In the genomic region with DNA sequence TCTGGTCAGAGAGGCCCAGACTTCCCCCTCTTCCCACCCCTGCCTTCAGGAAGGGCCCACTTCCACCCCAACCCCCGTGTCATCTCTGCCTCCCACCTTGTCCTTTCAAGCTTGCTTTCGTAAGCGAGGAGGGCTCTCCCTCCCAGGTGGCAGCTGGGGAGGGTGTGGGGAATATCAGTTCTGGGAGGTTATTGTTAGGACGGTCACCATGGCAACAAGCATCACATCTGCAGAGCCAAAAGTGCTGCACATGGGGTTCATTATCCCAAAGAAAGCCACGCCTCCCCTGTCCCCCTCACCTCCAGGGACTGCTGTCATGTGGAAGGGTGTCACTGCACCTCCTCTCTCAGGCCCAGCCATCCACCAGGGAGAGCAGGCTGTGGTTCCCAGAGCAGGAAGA, we compare ENCODE assay signal across 19 cellular contexts. TPM values are rescaled to one million over a fixed set of nuclear protein-coding genes. Genes with fewer than 3 reads are reported as not detected.
A peak's percentile ranks its signal among the peaks of the same experiment; 100 is the strongest.
DNase-seq lines count a peak whose midpoint lies in the region; ATAC-seq, FAIRE-seq and TF ChIP-seq lines count a peak whose summit lies in the region.
"Had no signal": no experiment of that assay in that cellular context is flagged by ENCODE, and none has a peak within 500 bp of the region (broad histone marks: within the 10 kb centered on the region; RNA-seq: fewer than 3 reads in every experiment).

No MANE protein-coding gene starts in this region.

- H3K27me3 ChIP-seq in HepG2 (ENCODE audit: control insufficient read depth in 1 of 2, insufficient read depth in 2 of 2, low read length in 2 of 2) (peaks cover 8 to 43% of the 10 kb centered on the region in 2 experiments; a peak in 4 of 5 replicates), right lobe of liver (no peaks in the 10 kb centered on the region), MM.1S (replicated peaks; ENCODE audit: insufficient read depth, low read length) (peaks cover 31% of the 10 kb centered on the region)

- TF ChIP-seq RAD21 in HepG2 (CRISPR knock-in tag; IDR thresholded peaks at IDR 0.05): no peak

- H3K27ac ChIP-seq in HepG2 (ENCODE audit: extremely low read length, insufficient read depth, low read length): no peak overlapping the region
- no peak overlapping the region for H3K27ac ChIP-seq in right lobe of liver
- H3K27ac ChIP-seq in MM.1S (ENCODE audit: low read length): no peak overlapping the region
- no peak overlapping the region for H3K27ac ChIP-seq in OCI-LY7 (ENCODE audit: low read depth, low read length, poor library complexity, severe bottlenecking)
- H3K27ac ChIP-seq: A549, Peyer's patch had no signal

- H2AFZ ChIP-seq in HepG2 (ENCODE audit: low read length) (no peak overlapping the region), MM.1S (ENCODE audit: low read length) (no peak overlapping the region), OCI-LY7 (ENCODE audit: low read length) (no peak overlapping the region)

- TF ChIP-seq EP300 in HepG2 (IDR thresholded peaks at IDR 0.05; ENCODE audit: low read depth in 2 of 2, low read length in 2 of 2) (no peak), HepG2 (CRISPR knock-in tag; IDR thresholded peaks at IDR 0.05; ENCODE audit: borderline replicate concordance) (no peak)

- DNase-seq in NCI-H524 (lab: John Stamatoyannopoulos, UW): peak; percentile 3 to 27
- no peak for DNase-seq in NCI-H524 treated with DMSO at 0.1 percent for 48 hours (lab: John Stamatoyannopoulos, UW)
- no peak for DNase-seq in HepG2 (ENCODE audit: low spot score)
- no peak for DNase-seq in right lobe of liver
- peak; percentile 16 for DNase-seq in NCI-H69 (lab: John Stamatoyannopoulos, UW)
- no peak for DNase-seq in MM.1S
- DNase-seq in OCI-LY7 (ENCODE audit: low spot score): no peak
- DNase-seq: Calu3; CD4-positive, alpha-beta T cell; DND-41; NCI-H1092; NCI-H1436 treated with DMSO at 0.1 percent for 48 hours; NCI-H2029; NCI-H226; NCI-H526; Peyer's patch; Right ventricle myocardium superior had no signal

- POLR2A ChIA-PET in HepG2 (lab: Yijun Ruan, JAX) (no interaction called here), OCI-LY7 (lab: Charles Lee) (no interaction called here)

- H3K36me3 ChIP-seq in HepG2 (replicated peaks in 1 of 2; ENCODE audit: control insufficient read depth in 1 of 2, insufficient read depth in 2 of 2, low read length in 2 of 2) (no peaks in the 10 kb centered on the region), right lobe of liver (no peaks in the 10 kb centered on the region), MM.1S (replicated peaks; ENCODE audit: insufficient read depth, low read length) (no peaks in the 10 kb centered on the region), OCI-LY7 (ENCODE audit: insufficient read depth, low read length) (no peaks in the 10 kb centered on the region)
- H3K36me3 ChIP-seq: Peyer's patch had no signal

- H3K4me1 ChIP-seq in HepG2 (ENCODE audit: insufficient read depth, low read length) (0 out of 2 replicates have a peak, but pooled peaks cover 4% of the 10 kb centered on the region), right lobe of liver (peaks cover 0 to 4% (median 2%) of the 10 kb centered on the region in 4 donors), MM.1S (ENCODE audit: low read length) (no peaks in the 10 kb centered on the region), OCI-LY7 (ENCODE audit: insufficient read depth, low read length, poor library complexity, severe bottlenecking) (no peaks in the 10 kb centered on the region)
- H3K4me1 ChIP-seq: Peyer's patch had no signal

- no peaks in the 10 kb centered on the region for H3K9me2 ChIP-seq in MM.1S (replicated peaks; ENCODE audit: insufficient read depth, low read length)
- H3K9me2 ChIP-seq in OCI-LY7 (ENCODE audit: insufficient read depth, low read length): no peaks in the 10 kb centered on the region

- no TSS peak for BruUV-seq in HepG2 (replicated peaks; lab: Mats Ljungman, UMichigan)
- BruUV-seq in OCI-LY7 (replicated peaks; lab: Mats Ljungman, UMichigan): no TSS peak

- TF ChIP-seq CTCF in HepG2 (CRISPR knock-in tag; IDR thresholded peaks at IDR 0.05) (no peak), right lobe of liver (IDR thresholded peaks at IDR 0.05) (no peak), MM.1S (IDR thresholded peaks at IDR 0.05; ENCODE audit: low read length) (no peak), OCI-LY7 (conservative IDR thresholded peaks at IDR 0.05; ENCODE audit: low read length) (no peak)

- ATAC-seq in HepG2: no peak
- no peak for ATAC-seq in right lobe of liver
- ATAC-seq in HG02678 (IDR thresholded peaks at IDR 0.05; ENCODE audit: unreplicated experiment): no peak
- ATAC-seq: A549 had no signal

- H3K9ac ChIP-seq in HepG2 (ENCODE audit: insufficient read depth, low read depth, low read length) (no peak overlapping the region), MM.1S (ENCODE audit: low read length) (no peak overlapping the region)

- H4K20me1 ChIP-seq in HepG2 (ENCODE audit: insufficient read depth, low read length): no peaks in the 10 kb centered on the region
- H4K20me1 ChIP-seq in MM.1S (ENCODE audit: insufficient read depth, low read length): no peaks in the 10 kb centered on the region
- no peaks in the 10 kb centered on the region for H4K20me1 ChIP-seq in OCI-LY7 (ENCODE audit: insufficient read depth, low read length)

- H3F3A ChIP-seq in MM.1S (ENCODE audit: insufficient read depth, low read length): no peaks in the 10 kb centered on the region

- no peak for TF ChIP-seq POLR2A in HepG2 (IDR thresholded peaks at IDR 0.05; ENCODE audit: insufficient read depth in 1 of 2, low read depth in 2 of 2, low read length in 2 of 2)
- TF ChIP-seq POLR2A in right lobe of liver (IDR thresholded peaks at IDR 0.05): no peak

- CTCF ChIA-PET in HepG2 (lab: Yijun Ruan, JAX; ENCODE audit: low intra/inter-chr PET ratio, low total read pairs): no interaction called here
- CTCF ChIA-PET in OCI-LY7 (lab: Charles Lee; ENCODE audit: unreplicated experiment): no interaction called here

- WGBS in HepG2 (ENCODE audit: low lambda C conversion rate): 25% methylated on average over 3 of the region's 5 CpGs
- WGBS in right lobe of liver (ENCODE audit: insufficient coverage, low coverage, low lambda C conversion rate, missing lambda C conversion rate): 81% methylated on average over 4 of the region's 5 CpGs

- no peaks in the 10 kb centered on the region for H3K9me3 ChIP-seq in HepG2 (ENCODE audit: low read length)
- no peaks in the 10 kb centered on the region for H3K9me3 ChIP-seq in right lobe of liver
- H3K9me3 ChIP-seq in MM.1S (replicated peaks; ENCODE audit: insufficient read depth, low read length): no peaks in the 10 kb centered on the region
- H3K9me3 ChIP-seq in OCI-LY7 (ENCODE audit: low read length): no peaks in the 10 kb centered on the region
- H3K9me3 ChIP-seq: A549, Peyer's patch had no signal

- FAIRE-seq in HepG2 (lab: Jason Lieb, UNC): no peak
- FAIRE-seq: A549 had no signal

- H3K4me3 ChIP-seq in HepG2 (replicated peaks in 1 of 3; ENCODE audit: insufficient read depth in 1 of 3, low read depth in 2 of 3, low read length in 3 of 3) (no peak overlapping the region), right lobe of liver (no peak overlapping the region), MM.1S (ENCODE audit: low read length) (no peak overlapping the region), OCI-LY7 (ENCODE audit: low read depth, low read length, poor library complexity, severe bottlenecking) (no peak overlapping the region)
- H3K4me3 ChIP-seq: A549, Peyer's patch had no signal

- H3K4me2 ChIP-seq in HepG2 (ENCODE audit: low read depth, low read length): no peak overlapping the region
- H3K4me2 ChIP-seq in MM.1S (ENCODE audit: low read depth, low read length): no peak overlapping the region
- H3K4me2 ChIP-seq in OCI-LY7 (ENCODE audit: low read length): no peak overlapping the region
- H3K4me2 ChIP-seq: A549 had no signal

- H3K79me2 ChIP-seq in HepG2 (ENCODE audit: insufficient read depth, low read length) (no peaks in the 10 kb centered on the region), MM.1S (ENCODE audit: low read length) (no peaks in the 10 kb centered on the region), OCI-LY7 (ENCODE audit: insufficient read depth, low read depth, low read length) (no peaks in the 10 kb centered on the region)

- in situ Hi-C loops in HepG2 (cut with HindIII; ENCODE audit: extremely low pct_ligation_motif_present, low pct_unique_long_range_greater_than_20kb): no loop called here

- intact Hi-C loops in HepG2 (cut with micrococcal nuclease; ENCODE audit: unreplicated experiment): no loop called here
- intact Hi-C loops in right lobe of liver (cut with DNase I): no loop called here
- intact Hi-C loops in OCI-LY7 (cut with micrococcal nuclease; ENCODE audit: unreplicated experiment): no loop called here

TF ChIP-seq in HepG2, 621 proteins besides CTCF, POLR2A, EP300 and RAD21:
- TF ChIP-seq TARDBP (CRISPR knock-in tag; IDR thresholded peaks at IDR 0.05) (no peak), RFX1 (IDR thresholded peaks at IDR 0.05) (peak; percentile 19; the same call in 1 of the 2 replicates)

RNA-seq across cellular contexts. Expression of gene CAMK2B, which starts 2.6 kb away (rescaled TPM):
- total RNA-seq in HepG2 (2016; rRNA removed; fragmentation: Illumina TruSeq; extraction: Trizol): 0.13 and 0.27 TPM in 2 replicates
- not detected in 2 replicates for total RNA-seq in HepG2 (2016; cell fraction: cytosol; rRNA removed; fragmentation: Illumina TruSeq; extraction: Trizol; ENCODE audit: low read depth)
- 0.06 and 0.19 TPM in 2 replicates for total RNA-seq in HepG2 (2016; cell fraction: insoluble cytoplasmic fraction; rRNA removed; fragmentation: Illumina TruSeq; extraction: Trizol)
- 0.21 TPM in 1 of 2 replicates, not detected in the other for total RNA-seq in HepG2 (2016; cell fraction: membrane; rRNA removed; fragmentation: Illumina TruSeq; extraction: Trizol)
- 0.09 TPM in 1 of 2 replicates, not detected in the other for total RNA-seq in HepG2 (2016; cell fraction: nucleus; rRNA removed; fragmentation: Illumina TruSeq; extraction: Trizol)
- 0.20 and 0.48 TPM in 2 replicates for polyA plus RNA-seq in HepG2 (2011; rRNA removed)
- 0.09 and 0.39 TPM in 2 replicates for polyA plus RNA-seq in HepG2 (2011; cell fraction: cytosol; rRNA removed)
- 0.10 and 0.19 TPM in 2 replicates for polyA plus RNA-seq in HepG2 (2011; cell fraction: nucleus; rRNA removed)
- 0.09 TPM in 1 of 2 replicates, not detected in the other for polyA plus RNA-seq in HepG2 (2012)
- 0.18 TPM in 1 of 2 replicates, not detected in the other for polyA plus RNA-seq in HepG2 (2016; cell fraction: cytosol; fragmentation: Illumina TruSeq; extraction: Trizol; ENCODE audit: low read depth)
- polyA plus RNA-seq in HepG2 (2016; cell fraction: insoluble cytoplasmic fraction; fragmentation: Illumina TruSeq; extraction: Trizol; ENCODE audit: low read depth): 0.43 and 0.62 TPM in 2 replicates
- 0.30 TPM in 1 of 2 replicates, not detected in the other for polyA plus RNA-seq in HepG2 (2016; cell fraction: membrane; fragmentation: Illumina TruSeq; extraction: Trizol; ENCODE audit: low read depth)
- not detected in 2 replicates for polyA plus RNA-seq in HepG2 (2016; cell fraction: nucleus; fragmentation: Illumina TruSeq; extraction: Trizol; ENCODE audit: insufficient read depth, low read depth)
- polyA minus RNA-seq in HepG2 (2011; rRNA and poly(A)+ RNA removed; ENCODE audit: low replicate concordance): 0.04 and 0.56 TPM in 2 replicates
- polyA minus RNA-seq in HepG2 (2011; cell fraction: cytosol; rRNA and poly(A)+ RNA removed): not detected in 2 replicates
- polyA minus RNA-seq in HepG2 (2011; cell fraction: nucleus; rRNA and poly(A)+ RNA removed): not detected in 2 replicates
- 1 to 10 TPM; 2.1 to 5.1 (median 3.3) TPM for total RNA-seq in right lobe of liver
- 0.66 and 0.98 TPM in 2 replicates for total RNA-seq in OCI-LY7 (2014; rRNA removed; shearing (Covaris generic))
- total RNA-seq in OCI-LY7 (2022): 0.92 and 1.1 TPM in 2 replicates
- total RNA-seq: Calu3; CD4-positive, alpha-beta T cell had no signal

Comparison
In these comparisons a context has a peak if more than half of its experiments do, and no peak if none do; other contexts are left out.
1. DNase-seq: peak in NCI-H524 (2 of 2) and NCI-H69 (single experiment); none in NCI-H524 treated with DMSO at 0.1 percent for 48 hours (single experiment), HepG2 (single experiment), right lobe of liver (0 of 3), MM.1S (single experiment) and OCI-LY7 (single experiment).